ENCODE assay signal across 19 cellular contexts in the genomic region with DNA sequence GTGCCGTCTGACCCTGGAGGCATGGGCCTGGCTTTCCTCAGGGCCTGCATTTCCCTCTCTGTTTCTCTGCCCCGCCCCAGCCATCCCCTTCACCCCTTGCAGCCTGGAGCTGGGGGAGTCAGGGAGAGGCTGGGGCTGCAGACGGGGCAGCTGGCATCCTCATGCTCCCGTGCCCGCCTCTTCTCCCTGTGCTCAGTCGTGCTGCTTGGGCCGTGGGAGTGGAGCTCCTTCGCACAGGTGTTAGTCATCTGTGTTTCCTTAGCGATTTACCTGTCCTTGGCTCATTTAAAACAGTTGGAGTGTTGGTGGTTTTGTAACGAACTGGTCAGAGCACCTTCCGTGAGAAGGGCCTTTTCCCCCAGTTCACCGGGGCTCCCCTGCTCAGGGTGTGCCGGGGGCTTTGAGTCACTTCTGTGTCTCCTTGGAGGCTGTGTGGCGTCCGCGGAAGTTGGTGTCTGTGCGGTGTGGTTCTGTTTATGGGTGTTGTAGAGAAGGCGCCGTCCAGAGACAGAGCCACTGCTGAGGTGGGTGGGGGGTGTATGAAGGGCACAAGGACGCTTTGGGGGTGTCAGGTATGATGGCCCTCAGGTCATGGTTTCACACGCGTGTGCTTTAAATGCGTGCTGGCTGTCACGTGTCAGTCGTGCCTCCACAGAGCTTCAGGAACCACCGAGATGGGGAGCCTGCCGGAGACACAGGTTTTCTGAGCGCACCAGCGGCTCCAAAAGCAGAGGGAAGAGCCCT. TPM values are rescaled to one million over a fixed set of nuclear protein-coding genes. Genes with fewer than 3 reads are reported as not detected.
"Had no signal": no experiment of that assay in that cellular context is flagged by ENCODE, and none has a peak within 500 bp of the region (broad histone marks: within the 10 kb centered on the region; RNA-seq: fewer than 3 reads in every experiment).

No MANE protein-coding gene starts in this region.

- H3K4me1 ChIP-seq: left ventricle myocardium inferior, right lobe of liver, tibial nerve had no signal

- ATAC-seq: activated CD8-positive, alpha-beta T cell treated with anti-CD3 and anti-CD28 coated beads, Interleukin-2, amount 10 ng/mL, durations not matched to agents 7 days and 5 days; stimulated activated naive CD8-positive, alpha-beta T cell treated with anti-CD3 and anti-CD28 coated beads, Interleukin-15, amount 100 ng/mL, for 72 hours had no signal

- H3K9me3 ChIP-seq: left ventricle myocardium inferior, ovary, right lobe of liver, tibial nerve had no signal

- H3K36me3 ChIP-seq: left ventricle myocardium inferior, ovary, right lobe of liver, tibial nerve, WERI-Rb-1 had no signal

- H3K27ac ChIP-seq: hepatocyte, left ventricle myocardium inferior, ovary, right lobe of liver, skin epidermis, tibial nerve, WERI-Rb-1 had no signal

- H3K27me3 ChIP-seq: hepatocyte, ovary, right lobe of liver, tibial nerve had no signal

- DNase-seq: activated CD4-positive, alpha-beta T cell treated with anti-CD3 and anti-CD28 coated beads for 1 hour; activated CD4-positive, alpha-beta T cell treated with anti-CD3 and anti-CD28 coated beads, Interleukin-2, amount 50 U/mL, for 1 hour; activated CD8-positive, alpha-beta T cell treated with anti-CD3 and anti-CD28 coated beads, Interleukin-2, amount 10 ng/mL, durations not matched to agents 7 days and 5 days; activated gamma-delta T cell treated with Interleukin-2 at 50 U/mL for 16 hours; aorta; effector CD4-positive, alpha-beta T cell; erythroblast; foreskin fibroblast; left ventricle myocardium inferior; naive thymus-derived CD4-positive, alpha-beta T cell; ovary; right lobe of liver; stimulated activated CD4-positive, alpha-beta T cell treated with anti-CD3 and anti-CD28 coated beads, Interleukin-1b, Interleukin-23, amount 100 ng/mL, for 48 hours; stimulated activated naive CD8-positive, alpha-beta T cell treated with anti-CD3 and anti-CD28 coated beads, Interleukin-15, amount 100 ng/mL, for 72 hours; T-helper 1 cell; WERI-Rb-1 had no signal

- H3K4me3 ChIP-seq: hepatocyte, left ventricle myocardium inferior, ovary, right lobe of liver, skin epidermis, tibial nerve had no signal

RNA-seq across cellular contexts. Expression of a gene that starts 19.5 kb away (rescaled TPM):
- polyA plus RNA-seq: naive thymus-derived CD4-positive, alpha-beta T cell had no signal
